ENCODE assay signal across 1 cellular context in genomic region chr22:19984201-19984753, GRCh38.
TF ChIP-seq lines count a peak whose summit lies in the region.

No MANE protein-coding gene starts in this region.

TF ChIP-seq in K562, 482 proteins besides CTCF, POLR2A, EP300 and RAD21 (continues in another document):
- TF ChIP-seq HDAC8 (tag; IDR thresholded peaks at IDR 0.05) (0 out of 2 replicates have a peak, but pooled peaks have one; percentile 2), MAZ (CRISPR knock-in tag; conservative IDR thresholded peaks at IDR 0.05 in 1 of 2, IDR thresholded peaks at IDR 0.05 in 1 of 2) (no peak; a peak in 1 of 4 replicates), HNRNPH1 (optimal IDR thresholded peaks at IDR 0.05; ENCODE audit: low read depth, low read length) (no peak), CEBPB (tag; IDR thresholded peaks at IDR 0.05) (no peak), JUN (IDR thresholded peaks at IDR 0.05; ENCODE audit: borderline replicate concordance, low read depth, low read length) (peak; percentile 100), JUN (CRISPR knock-in tag; IDR thresholded peaks at IDR 0.05; ENCODE audit: borderline replicate concordance) (no peak), CBX1 (IDR thresholded peaks at IDR 0.05; ENCODE audit: low read depth) (no peak), AFF1 (IDR thresholded peaks at IDR 0.05; ENCODE audit: low read depth in 1 of 2, partially characterized antibody in 2 of 2) (peak in 1 of 2 experiments; percentile 59), ZNF347 (CRISPR knock-in tag; IDR thresholded peaks at IDR 0.05; ENCODE audit: low read depth) (no peak), ZNF395 (CRISPR knock-in tag; IDR thresholded peaks at IDR 0.05) (no peak), SOX6 (IDR thresholded peaks at IDR 0.05) (no peak; the same call in 1 of the 2 replicates), CBX3 (IDR thresholded peaks at IDR 0.05; ENCODE audit: borderline replicate concordance in 1 of 2, low read length in 2 of 2) (peak in 1 of 2 experiments; percentile 89; a peak in 1 of 3 replicates), PRMT5 (CRISPR knock-in tag; IDR thresholded peaks at IDR 0.05) (0 out of 2 replicates have a peak, but pooled peaks have one; percentile 1), SRF (CRISPR knock-in tag; IDR thresholded peaks at IDR 0.05) (0 out of 4 replicates have a peak, but pooled peaks of 1 of the 2 experiments have one; percentile 53), ATF3 (IDR thresholded peaks at IDR 0.05) (peak; percentile 100), ATF3 (CRISPR knock-in tag; conservative IDR thresholded peaks at IDR 0.05) (peak; percentile 99), ZNF79 (CRISPR knock-in tag; IDR thresholded peaks at IDR 0.05; ENCODE audit: low read depth) (no peak), HINFP (tag; conservative IDR thresholded peaks at IDR 0.05; ENCODE audit: low read depth) (no peak), ZNF134 (CRISPR knock-in tag; conservative IDR thresholded peaks at IDR 0.05) (no peak), SMAD4 (CRISPR knock-in tag; conservative IDR thresholded peaks at IDR 0.05) (no peak), EGR1 (conservative IDR thresholded peaks at IDR 0.05) (peak; percentile 58), TAL1 (IDR thresholded peaks at IDR 0.05) (no peak), CHAMP1 (IDR thresholded peaks at IDR 0.05) (no peak), CTBP1 (IDR thresholded peaks at IDR 0.05; ENCODE audit: borderline replicate concordance) (peak; percentile 35; the same call in 1 of the 2 replicates), ZNF785 (CRISPR knock-in tag; IDR thresholded peaks at IDR 0.05) (no peak), U2AF1 (optimal IDR thresholded peaks at IDR 0.05; ENCODE audit: low read depth, low read length) (no peak), RBM15 (IDR thresholded peaks at IDR 0.05; ENCODE audit: insufficient read depth, low read length) (no peak), ZBTB9 (CRISPR knock-in tag; IDR thresholded peaks at IDR 0.05) (peak; percentile 31; the same call in 1 of the 2 replicates), MED1 (CRISPR knock-in tag; IDR thresholded peaks at IDR 0.05; ENCODE audit: borderline replicate concordance) (no peak), HDAC6 (IDR thresholded peaks at IDR 0.05; ENCODE audit: low read depth, low read length) (no peak), DLX4 (CRISPR knock-in tag; IDR thresholded peaks at IDR 0.05) (no peak), TEAD2 (tag; IDR thresholded peaks at IDR 0.05) (no peak), MAFF (IDR thresholded peaks at IDR 0.05; ENCODE audit: low read length) (no peak), SMARCA4 (IDR thresholded peaks at IDR 0.05) (peak; percentile 85), ZBTB26 (CRISPR knock-in tag; IDR thresholded peaks at IDR 0.05) (0 out of 2 replicates have a peak, but pooled peaks have one; percentile 21), TOE1 (IDR thresholded peaks at IDR 0.05; ENCODE audit: borderline replicate concordance) (peak; percentile 51; the same call in 1 of the 2 replicates), TOE1 (CRISPR knock-in tag; IDR thresholded peaks at IDR 0.05; ENCODE audit: borderline replicate concordance, low read depth) (no peak), NRF1 (conservative IDR thresholded peaks at IDR 0.05 in 1 of 2, IDR thresholded peaks at IDR 0.05 in 1 of 2) (peak; percentile 68 to 75), ELK3 (CRISPR knock-in tag; IDR thresholded peaks at IDR 0.05) (no peak), CHD4 (IDR thresholded peaks at IDR 0.05; ENCODE audit: insufficient read depth, insufficient replicate concordance, low read depth, low read length, poor library complexity, severe bottlenecking) (no peak), DPF2 (IDR thresholded peaks at IDR 0.05) (peak; percentile 52; the same call in 1 of the 2 replicates), YY1 (IDR thresholded peaks at IDR 0.05; ENCODE audit: borderline replicate concordance in 1 of 3, control insufficient read depth in 1 of 3, extremely low read depth in 1 of 3, insufficient read depth in 3 of 3, insufficient read length in 1 of 3, insufficient replicate concordance in 2 of 3, low read depth in 1 of 3, low read length in 2 of 3) (peak in 1 of 3 experiments; percentile 8), PHF8 (IDR thresholded peaks at IDR 0.05; ENCODE audit: borderline replicate concordance, low read length) (no peak; the same call in 1 of the 2 replicates), ZNF639 (CRISPR knock-in tag; conservative IDR thresholded peaks at IDR 0.05 in 1 of 2, IDR thresholded peaks at IDR 0.05 in 1 of 2) (no peak), MLX (CRISPR knock-in tag; conservative IDR thresholded peaks at IDR 0.05) (0 out of 4 replicates have a peak, but pooled peaks of 1 of the 2 experiments have one; percentile 32)
